ENCODE assay signal across 1 cellular context in the genomic region with DNA sequence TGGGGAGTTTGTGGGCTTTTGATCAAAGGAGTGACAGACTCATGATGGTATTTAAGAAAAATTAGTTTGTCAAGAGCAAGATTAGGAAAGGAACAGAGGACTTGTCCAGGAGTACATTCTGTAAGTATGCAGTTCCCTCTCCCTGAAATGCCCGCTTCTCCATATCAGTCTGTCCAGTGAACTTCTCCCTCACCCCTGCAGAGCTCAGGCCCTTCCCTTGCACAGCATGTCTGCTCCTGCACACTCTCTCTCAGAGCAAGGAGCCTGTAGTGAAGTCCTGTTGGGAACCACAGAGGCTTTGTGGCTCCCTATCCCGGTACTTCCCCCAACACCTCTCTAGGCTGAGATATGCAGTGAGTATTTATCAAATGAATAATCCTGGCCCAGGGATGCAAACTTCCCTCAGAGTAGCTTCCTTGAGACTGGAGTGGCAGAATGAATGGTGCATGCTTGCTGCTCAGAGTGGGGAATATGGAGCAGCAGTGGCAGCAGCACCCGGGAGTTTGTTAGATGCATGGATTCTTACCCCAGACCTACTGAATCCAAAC.
TF ChIP-seq lines count a peak whose summit lies in the region.

No MANE protein-coding gene starts in this region.

TF ChIP-seq in liver, 16 proteins besides CTCF, POLR2A, EP300 and RAD21 (continued from another document):
- TF ChIP-seq, protein P1, sequence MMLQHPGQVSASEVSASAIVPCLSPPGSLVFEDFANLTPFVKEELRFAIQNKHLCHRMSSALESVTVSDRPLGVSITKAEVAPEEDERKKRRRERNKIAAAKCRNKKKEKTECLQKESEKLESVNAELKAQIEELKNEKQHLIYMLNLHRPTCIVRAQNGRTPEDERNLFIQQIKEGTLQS (IDR thresholded peaks at IDR 0.05) = no peak
- TF ChIP-seq GABPA (IDR thresholded peaks at IDR 0.05 in 1 of 2, conservative IDR thresholded peaks at IDR 0.05 in 1 of 2) = no peak
- no peak for TF ChIP-seq EGR1 (IDR thresholded peaks at IDR 0.05; ENCODE audit: low read depth in 2 of 2)
- no peak for TF ChIP-seq RXRA (IDR thresholded peaks at IDR 0.05)
- no peak for TF ChIP-seq YY1 (IDR thresholded peaks at IDR 0.05)
- TF ChIP-seq, protein P2, sequence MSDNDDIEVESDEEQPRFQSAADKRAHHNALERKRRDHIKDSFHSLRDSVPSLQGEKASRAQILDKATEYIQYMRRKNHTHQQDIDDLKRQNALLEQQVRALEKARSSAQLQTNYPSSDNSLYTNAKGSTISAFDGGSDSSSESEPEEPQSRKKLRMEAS (IDR thresholded peaks at IDR 0.05) = no peak
